Comparison of ENCODE assay signal across 1 cellular context in genomic region chr9:113875917-113876805, GRCh38.
TF ChIP-seq lines count a peak whose summit lies in the region.

Gene ZNF618, plus strand, starts transcription at chr9:113876309. Its CDS starts 72 bp downstream, at chr9:113876381.

TF ChIP-seq in A549, 52 proteins besides CTCF, POLR2A, EP300 and RAD21 (continued from another document):
- TF ChIP-seq REST (IDR thresholded peaks at IDR 0.05) (no peak), E2F6 (IDR thresholded peaks at IDR 0.05; ENCODE audit: borderline replicate concordance, low read depth) (no peak), FOSB (CRISPR knock-in tag; IDR thresholded peaks at IDR 0.05) (no peak), RARB (CRISPR knock-in tag; IDR thresholded peaks at IDR 0.05) (no peak), EHMT2 (IDR thresholded peaks at IDR 0.05; ENCODE audit: low read depth) (no peak), FOXS1 (CRISPR knock-in tag; IDR thresholded peaks at IDR 0.05) (no peak), PHF8 (IDR thresholded peaks at IDR 0.05; ENCODE audit: borderline replicate concordance, low read depth) (peak; percentile 35; the same call in 1 of the 2 replicates), CHD4 (IDR thresholded peaks at IDR 0.05; ENCODE audit: borderline replicate concordance) (no peak), JUNB (IDR thresholded peaks at IDR 0.05) (no peak)
